7 cellular contexts compared by ENCODE assay signal in the genomic region with DNA sequence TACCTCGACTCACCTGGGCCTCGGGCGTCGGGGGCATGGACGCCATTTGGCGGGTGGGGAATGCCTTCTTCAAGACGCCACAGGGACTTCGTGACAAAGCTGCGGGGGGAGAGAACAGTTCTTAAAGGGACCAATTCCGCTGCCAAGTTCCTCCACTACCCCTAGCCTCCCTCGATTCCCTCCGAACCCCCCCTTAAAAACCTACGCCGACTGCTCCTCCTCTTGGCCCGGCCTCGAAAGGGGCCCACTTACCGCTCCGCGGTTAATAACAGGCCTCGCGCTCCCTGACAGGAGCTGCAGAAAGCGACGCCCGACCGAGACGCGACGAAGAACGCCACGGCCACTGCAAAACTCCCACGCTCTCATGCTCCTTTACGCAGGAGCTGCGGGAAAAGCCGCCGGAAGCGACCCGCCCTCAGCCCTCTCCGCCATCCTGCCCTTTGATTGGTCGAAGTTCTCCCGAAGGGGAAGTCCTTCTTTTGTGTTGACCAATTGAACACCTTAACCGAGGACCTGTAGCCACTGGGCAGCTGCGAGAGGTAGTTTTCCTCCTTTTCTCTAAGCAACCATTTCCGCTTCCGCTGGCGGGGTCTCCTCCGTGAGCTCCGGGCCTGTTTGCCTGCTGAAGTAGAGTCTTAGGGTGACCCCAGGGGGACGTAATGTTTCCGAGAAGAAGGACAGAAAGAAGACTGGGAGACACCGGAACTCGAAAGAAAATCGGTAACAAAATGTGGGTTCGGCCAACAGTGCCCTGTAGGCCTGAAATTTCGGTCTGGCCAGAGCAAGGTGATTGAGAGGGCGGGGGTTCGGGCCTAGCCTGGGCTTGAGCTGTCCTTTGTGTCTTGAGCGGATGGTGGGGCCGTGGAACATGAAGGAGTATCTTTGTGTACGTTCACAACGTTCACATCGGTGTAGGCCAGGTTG. TPM values are rescaled to one million over a fixed set of nuclear protein-coding genes. Genes with fewer than 3 reads are reported as not detected.
A peak's percentile ranks its signal among the peaks of the same experiment; 100 is the strongest.
DNase-seq lines count a peak whose midpoint lies in the region; ATAC-seq, FAIRE-seq and TF ChIP-seq lines count a peak whose summit lies in the region.

NAA60 (plus strand) TSS at position 573 of the 924 bp plus-strand sequence. CDS start 32,548 bp downstream, outside the sequence.
A gene with protein sequence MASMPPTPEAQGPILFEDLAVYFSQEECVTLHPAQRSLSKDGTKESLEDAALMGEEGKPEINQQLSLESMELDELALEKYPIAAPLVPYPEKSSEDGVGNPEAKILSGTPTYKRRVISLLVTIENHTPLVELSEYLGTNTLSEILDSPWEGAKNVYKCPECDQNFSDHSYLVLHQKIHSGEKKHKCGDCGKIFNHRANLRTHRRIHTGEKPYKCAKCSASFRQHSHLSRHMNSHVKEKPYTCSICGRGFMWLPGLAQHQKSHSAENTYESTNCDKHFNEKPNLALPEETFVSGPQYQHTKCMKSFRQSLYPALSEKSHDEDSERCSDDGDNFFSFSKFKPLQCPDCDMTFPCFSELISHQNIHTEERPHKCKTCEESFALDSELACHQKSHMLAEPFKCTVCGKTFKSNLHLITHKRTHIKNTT (minus strand): TSS at position 397 of the 924 bp plus-strand sequence. CDS start 351 bp downstream, at position 46.

- peaks cover 4% of the 10 kb centered on the region for H3K4me1 ChIP-seq in keratinocyte (ENCODE audit: control insufficient read depth, extremely low read depth, insufficient read depth, low read length)

- no peak for TF ChIP-seq CTCF in keratinocyte (optimal IDR thresholded peaks at IDR 0.05 in 1 of 3, IDR thresholded peaks at IDR 0.05 in 1 of 3, conservative IDR thresholded peaks at IDR 0.05 in 1 of 3; ENCODE audit: extremely low read depth in 1 of 3, insufficient read depth in 2 of 3, low read length in 3 of 3)

- H3K9me3 ChIP-seq in keratinocyte (ENCODE audit: control insufficient read depth, low read depth, low read length): no peaks in the 10 kb centered on the region

- dilution Hi-C loops in keratinocyte (cut with MboI; ENCODE audit: extremely low pct_ligation_motif_present, low sequenced_read_pairs): no loop called here

- peak; percentile 91 for ATAC-seq in HG02981 (IDR thresholded peaks at IDR 0.05; ENCODE audit: unreplicated experiment)

- peak within 1 kb of the TSS; percentile 83 for H3K27ac ChIP-seq in keratinocyte (ENCODE audit: control insufficient read depth, insufficient read depth, low read length)

- H4K20me1 ChIP-seq in keratinocyte (ENCODE audit: control insufficient read depth, extremely low read depth, insufficient read depth, low read length): no peaks in the 10 kb centered on the region

- no peaks in the 10 kb centered on the region for H3K9me1 ChIP-seq in keratinocyte (ENCODE audit: control insufficient read depth, extremely low read depth, insufficient read depth, low read length)

- peak within 1 kb of the TSS; percentile 89 for H3K4me2 ChIP-seq in keratinocyte (ENCODE audit: control insufficient read depth, extremely low read depth, insufficient read depth, low read depth, low read length)

- H3K9ac ChIP-seq in keratinocyte (ENCODE audit: control insufficient read depth, extremely low read depth, insufficient read depth, low read length): peak within 1 kb of the TSS; percentile 91

- H3K4me3 ChIP-seq in keratinocyte (ENCODE audit: control insufficient read depth in 2 of 3, extremely low read depth in 1 of 3, insufficient read depth in 2 of 3, low read depth in 1 of 3, low read length in 3 of 3): peak within 1 kb of the TSS; percentile 56 to 76 (median 75)

- peaks cover 35% of the 10 kb centered on the region for H3K79me2 ChIP-seq in keratinocyte (ENCODE audit: control insufficient read depth, insufficient read depth, low read length)

- DNase-seq in GM18507 (ENCODE audit: extremely low spot score, insufficient read length, low read depth) (peak; percentile 73), NCI-H2171 (lab: John Stamatoyannopoulos, UW) (peak; percentile 83), cerebellar nuclear complex (lab: John Stamatoyannopoulos, UW) (peak; percentile 41 to 71), keratinocyte (ENCODE audit: low read depth, low spot score) (no peak)
- DNase-seq in activated CD4-positive, CD25-positive, alpha-beta regulatory T cell treated with anti-CD3 and anti-CD28 coated beads, Interleukin-2, amount 50 U/mL, for 72 hours: peak; percentile 69
- peak; percentile 70 to 76 (median 75) for DNase-seq in stimulated activated CD4-positive, alpha-beta T cell treated with anti-CD3 and anti-CD28 coated beads, Interleukin-12 subunit alpha, Interleukin-12 subunit beta, amount 100 ng/mL, for 48 hours (ENCODE audit: low read depth in 2 of 3, low spot score in 1 of 3)

- H3K36me3 ChIP-seq in keratinocyte (ENCODE audit: control insufficient read depth in 2 of 2, extremely low read depth in 1 of 2, insufficient read depth in 2 of 2, low read length in 2 of 2): no peaks in the 10 kb centered on the region

- peak within 1 kb of the TSS; percentile 75 for H2AFZ ChIP-seq in keratinocyte (ENCODE audit: control insufficient read depth, low read length)

- peak; percentile 94 for FAIRE-seq in GM18507 (lab: Jason Lieb, UNC)
- no peak for FAIRE-seq in keratinocyte (lab: Jason Lieb, UNC)

- H3K27me3 ChIP-seq in keratinocyte (ENCODE audit: control insufficient read depth, extremely low read depth, insufficient read depth, low read length): no peaks in the 10 kb centered on the region

RNA-seq across cellular contexts. Expression of gene NAA60, which starts in this region (rescaled TPM):
- polyA plus RNA-seq in keratinocyte: 19.4 to 30.3 TPM (median 29.0 TPM) in 3 replicates
- polyA plus RNA-seq in keratinocyte (2011; ENCODE audit: low read depth): 35.5 TPM
- polyA plus RNA-seq in keratinocyte (2011; cell fraction: cytosol; rRNA removed): 25.5 and 25.8 TPM in 2 replicates
- polyA plus RNA-seq in keratinocyte (2011; cell fraction: nucleus; rRNA removed): 23.3 and 27.9 TPM in 2 replicates
- 25.5 and 40.8 TPM in 2 replicates for polyA plus RNA-seq in keratinocyte (2012; ENCODE audit: low replicate concordance)
- 10.1 to 31.3 TPM (median 21.6 TPM) in 3 replicates for polyA minus RNA-seq in keratinocyte
- 23.0 TPM for polyA minus RNA-seq in keratinocyte (2011; cell fraction: cytosol; rRNA and poly(A)+ RNA removed)
- 10.7 and 14.7 TPM in 2 replicates for polyA minus RNA-seq in keratinocyte (2011; cell fraction: nucleus; rRNA and poly(A)+ RNA removed)

RNA-seq across cellular contexts. Expression of the second gene that starts in this region (rescaled TPM):
- 1.4 to 1.7 TPM (median 1.5 TPM) in 3 replicates for polyA plus RNA-seq in keratinocyte
- 1.5 TPM for polyA plus RNA-seq in keratinocyte (2011; ENCODE audit: low read depth)
- 0.79 and 1.5 TPM in 2 replicates for polyA plus RNA-seq in keratinocyte (2011; cell fraction: cytosol; rRNA removed)
- polyA plus RNA-seq in keratinocyte (2011; cell fraction: nucleus; rRNA removed): 1.9 and 2.2 TPM in 2 replicates
- 1.1 and 1.2 TPM in 2 replicates for polyA plus RNA-seq in keratinocyte (2012; ENCODE audit: low replicate concordance)
- polyA minus RNA-seq in keratinocyte: 0.75 to 2.3 TPM (median 2.1 TPM) in 3 replicates
- 1.9 TPM for polyA minus RNA-seq in keratinocyte (2011; cell fraction: cytosol; rRNA and poly(A)+ RNA removed)
- 1.8 and 3.0 TPM in 2 replicates for polyA minus RNA-seq in keratinocyte (2011; cell fraction: nucleus; rRNA and poly(A)+ RNA removed)
